8 cellular contexts compared by ENCODE assay signal in genomic region chr9:134135343-134136116, GRCh38.
DNase-seq lines count a peak whose midpoint lies in the region; ATAC-seq and TF ChIP-seq lines count a peak whose summit lies in the region.

Gene WDR5 (plus strand): TSS chr9:134136082. CDS start chr9:134139878, 3,796 bp downstream.

- peaks cover 10% of the 10 kb centered on the region for H3K36me3 Mint-ChIP-seq in nephron progenitor cell (ENCODE audit: low read depth)

- DNase-seq in DMS79 (lab: John Stamatoyannopoulos, UW) (peak; percentile 75), LNCaP clone FGC (ENCODE audit: low read depth) (peak; percentile 56), SIG-M5 treated with dmso at 0.1 percent for 504 hours (lab: John Stamatoyannopoulos, UW; ENCODE audit: unreplicated experiment) (peak; percentile 72), activated gamma-delta T cell (lab: John Stamatoyannopoulos, UW) (peak; percentile 92), fibroblast of the conjunctiva (ENCODE audit: low read depth) (peak; percentile 76), nephron progenitor cell (peak; percentile 96)
- peak; percentile 95 for DNase-seq in stimulated activated naive CD8-positive, alpha-beta T cell treated with anti-CD3 and anti-CD28 coated beads, Interleukin-15, Interleukin-2, amounts not matched to agents 100 U/mL and 50 U/mL, for 24 hours

- H3K4me3 ChIP-seq in LNCaP clone FGC (ENCODE audit: low read depth, low read length): peak within 1 kb of the TSS; percentile 98

- TF ChIP-seq CTCF in LNCaP clone FGC (IDR thresholded peaks at IDR 0.05; ENCODE audit: control insufficient read depth, extremely low read depth, insufficient read depth): peak; percentile 27; the same call in 1 of the 2 replicates
- TF ChIP-seq CTCF in nephron progenitor cell (IDR thresholded peaks at IDR 0.05): no peak

- peaks cover 3% of the 10 kb centered on the region for H3K27me3 Mint-ChIP-seq in nephron progenitor cell (ENCODE audit: low read depth, poor library complexity)

- ATAC-seq in GM21786 (IDR thresholded peaks at IDR 0.05; ENCODE audit: unreplicated experiment): peak; percentile 58
- peak; percentile 75 for ATAC-seq in stimulated activated naive CD8-positive, alpha-beta T cell treated with anti-CD3 and anti-CD28 coated beads, Interleukin-15, Interleukin-2, amounts not matched to agents 100 U/mL and 50 U/mL, for 24 hours

- H3K27ac Mint-ChIP-seq in nephron progenitor cell: peak within 1 kb of the TSS; percentile 39

- peak within 1 kb of the TSS; percentile 93 for H3K4me3 Mint-ChIP-seq in nephron progenitor cell

- peaks cover 69% of the 10 kb centered on the region for H3K4me1 Mint-ChIP-seq in nephron progenitor cell

- H3K9me3 Mint-ChIP-seq in nephron progenitor cell: no peaks in the 10 kb centered on the region

Comparison
In these comparisons a context has a peak if more than half of its experiments do, and no peak if none do; other contexts are left out.
1. Peak in every context shown above with its lines: DNase-seq, ATAC-seq and H3K4me3 ChIP-seq.